Comparison of ENCODE assay signal across 8 cellular contexts in genomic region chr22:50030315-50031188, GRCh38.
DNase-seq lines count a peak whose midpoint lies in the region; ATAC-seq lines count a peak whose summit lies in the region.

No MANE protein-coding gene starts in this region.

- ATAC-seq in HG02678 (IDR thresholded peaks at IDR 0.05; ENCODE audit: unreplicated experiment): peak; percentile 56
- ATAC-seq in effector memory CD8-positive, alpha-beta T cell (replicated peaks): peak; percentile 86
- no peak for ATAC-seq in HG03378 (IDR thresholded peaks at IDR 0.05; ENCODE audit: unreplicated experiment)

- peak; percentile 84 for DNase-seq in COR-L47 (lab: John Stamatoyannopoulos, UW)
- peak; percentile 81 for DNase-seq in NCI-H748 treated with DMSO at 0.1 percent for 48 hours (lab: John Stamatoyannopoulos, UW)
- DNase-seq in activated CD8-positive, alpha-beta memory T cell treated with anti-CD3 and anti-CD28 coated beads for 24 hours: peak; percentile 93
- DNase-seq in effector memory CD8-positive, alpha-beta T cell: peak; percentile 68 to 88 (median 77)
- peak; percentile 60 for DNase-seq in medulla oblongata (ENCODE audit: extremely low spot score)
- DNase-seq in stimulated activated CD8-positive, alpha-beta memory T cell treated with anti-CD3 and anti-CD28 coated beads, Interleukin-15, amount 100 ng/mL, for 24 hours (ENCODE audit: low read depth): peak; percentile 70

- no peak overlapping the region for H3K4me3 Mint-ChIP-seq in effector memory CD8-positive, alpha-beta T cell

- peaks cover 9 to 62% of the 10 kb centered on the region in 2 donors for H3K27me3 Mint-ChIP-seq in effector memory CD8-positive, alpha-beta T cell

- no peak overlapping the region for H3K27ac Mint-ChIP-seq in effector memory CD8-positive, alpha-beta T cell

- peaks cover 7% of the 10 kb centered on the region for H3K36me3 Mint-ChIP-seq in effector memory CD8-positive, alpha-beta T cell (ENCODE audit: insufficient read depth)

- H3K4me1 Mint-ChIP-seq in effector memory CD8-positive, alpha-beta T cell (ENCODE audit: low read depth in 2 of 2): peaks cover 3 to 4% of the 10 kb centered on the region in 2 donors

- no peaks in the 10 kb centered on the region for H3K9me3 Mint-ChIP-seq in effector memory CD8-positive, alpha-beta T cell
